11 cellular contexts compared by ENCODE assay signal in genomic region chr19:53015159-53015558, GRCh38. TPM values are rescaled to one million over a fixed set of nuclear protein-coding genes. Genes with fewer than 3 reads are reported as not detected.
"Had no signal": no experiment of that assay in that cellular context is flagged by ENCODE, and none has a peak within 500 bp of the region (broad histone marks: within the 10 kb centered on the region; RNA-seq: fewer than 3 reads in every experiment).

No MANE protein-coding gene starts in this region.

- DNase-seq: H7, HFFc6, KG1 had no signal

- FAIRE-seq: HepG2 had no signal

- H3K4me3 ChIP-seq: GM23338, HAP-1 had no signal

- H3K4me1 Mint-ChIP-seq: IgD-negative memory B cell had no signal

- H3K4me3 Mint-ChIP-seq: GM23338, HFFc6, IgD-negative memory B cell had no signal

- H3K4me1 ChIP-seq: HAP-1 had no signal

- H3K27ac Mint-ChIP-seq: GM23338, HFFc6, IgD-negative memory B cell had no signal

- H2AFZ ChIP-seq: GM23338 had no signal

- H3K36me3 ChIP-seq: HAP-1 had no signal

- H3K4me2 ChIP-seq: GM23338 had no signal

- ATAC-seq: HCT116, HepG2 had no signal

- H3K27ac ChIP-seq: HL-60 had no signal

RNA-seq across cellular contexts. Expression of gene ERVV-1, which starts 1.4 kb away (rescaled TPM):
- total RNA-seq: H4, HepG2, HFFc6, HT1080 had no signal
- polyA plus RNA-seq: HepG2 had no signal

RNA-seq across cellular contexts. Expression of gene ERVV-2, which starts 29.4 kb away (rescaled TPM):
- total RNA-seq: H4, HepG2, HFFc6, HT1080 had no signal
- polyA plus RNA-seq: HepG2, IgD-negative memory B cell had no signal

RNA-seq across cellular contexts. Expression of gene ZNF816, which starts 52.5 kb away (rescaled TPM):
- total RNA-seq: HT1080 had no signal
